ENCODE assay signal across 8 cellular contexts in the genomic region with DNA sequence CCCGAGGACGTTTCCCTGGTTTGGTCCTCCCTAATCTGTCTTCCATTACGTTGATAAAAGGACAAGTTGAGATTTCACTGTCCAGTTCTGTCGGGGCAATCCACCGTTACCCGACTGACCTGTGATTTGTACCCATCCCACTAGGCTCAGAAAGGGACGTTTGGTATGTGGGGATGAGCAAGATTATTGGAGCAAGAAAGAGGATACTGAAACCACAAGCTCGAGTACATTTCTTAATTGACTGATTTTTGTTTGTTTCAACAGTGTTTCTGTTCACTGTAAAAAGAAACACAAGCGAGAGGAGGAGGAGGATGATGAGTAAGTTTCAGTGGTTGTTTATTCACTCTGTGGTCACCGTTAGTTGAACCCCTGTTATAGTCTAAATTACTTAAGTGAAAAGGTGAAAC. TPM values are rescaled to one million over a fixed set of nuclear protein-coding genes. Genes with fewer than 3 reads are reported as not detected.
A peak's percentile ranks its signal among the peaks of the same experiment; 100 is the strongest.
DNase-seq lines count a peak whose midpoint lies in the region; ATAC-seq and TF ChIP-seq lines count a peak whose summit lies in the region.

No MANE protein-coding gene starts in this region.

- H3K4me1 ChIP-seq in CD4-positive, CD25-positive, alpha-beta regulatory T cell (ENCODE audit: control insufficient read depth, insufficient read depth, low read length, poor library complexity, severe bottlenecking), result peaks cover 24% of the 10 kb centered on the region
- H3K4me1 ChIP-seq in HUES64 (ENCODE audit: insufficient read depth, low read length), result peaks cover 3% of the 10 kb centered on the region; the same call in 1 of the 2 replicates
- H3K4me1 ChIP-seq in body of pancreas, result peaks cover 22% of the 10 kb centered on the region
- H3K4me1 ChIP-seq in upper lobe of right lung, result peaks cover 23% of the 10 kb centered on the region

- no peak for TF ChIP-seq POLR2A in body of pancreas (IDR thresholded peaks at IDR 0.05)
- TF ChIP-seq POLR2A in lower leg skin (IDR thresholded peaks at IDR 0.05), result no peak

- WGBS in HUES64, result 22% methylated on average over 10 of the region's 10 CpGs
- 1 to 2% methylated on average over 10 of the region's 10 CpGs for WGBS in body of pancreas, 2 donors
- 0 to 1% methylated on average over 10 of the region's 10 CpGs for WGBS in lower leg skin, 2 donors

- H3K36me3 ChIP-seq in CD4-positive, CD25-positive, alpha-beta regulatory T cell (ENCODE audit: control insufficient read depth, insufficient read depth, low read length), result peaks cover 8% of the 10 kb centered on the region
- peaks cover 31% of the 10 kb centered on the region for H3K36me3 ChIP-seq in HUES64 (ENCODE audit: insufficient read depth, low read length)
- H3K36me3 ChIP-seq in body of pancreas (replicated peaks in 1 of 2; ENCODE audit: insufficient read depth in 1 of 2, low read depth in 2 of 2), result no peaks in the 10 kb centered on the region
- H3K36me3 ChIP-seq in upper lobe of right lung, result peaks cover 33% of the 10 kb centered on the region

- peaks cover 10 to 50% (median 28%) of the 10 kb centered on the region in 4 donors for H3K4me1 Mint-ChIP-seq in CD4-positive, CD25-positive, alpha-beta regulatory T cell

- H3K4me3 Mint-ChIP-seq in CD4-positive, CD25-positive, alpha-beta regulatory T cell, result peak overlapping the region; percentile 93 to 100 (median 97)

- H3K27me3 Mint-ChIP-seq in CD4-positive, CD25-positive, alpha-beta regulatory T cell, result no peaks in the 10 kb centered on the region

- H3K4me3 ChIP-seq in CD4-positive, CD25-positive, alpha-beta regulatory T cell (ENCODE audit: low read depth, low read length), result peak overlapping the region; percentile 95
- peak overlapping the region; percentile 81 for H3K4me3 ChIP-seq in HUES64 (ENCODE audit: low read length)
- peak overlapping the region; percentile 61 to 64 for H3K4me3 ChIP-seq in body of pancreas
- H3K4me3 ChIP-seq in lower leg skin (ENCODE audit: low read depth, poor library complexity, severe bottlenecking), result peak overlapping the region; percentile 72
- peak overlapping the region; percentile 88 for H3K4me3 ChIP-seq in upper lobe of right lung

- no peaks in the 10 kb centered on the region for H3K9me3 ChIP-seq in CD4-positive, CD25-positive, alpha-beta regulatory T cell (ENCODE audit: control insufficient read depth in 2 of 2, low read length in 2 of 2)
- no peaks in the 10 kb centered on the region for H3K9me3 ChIP-seq in HUES64 (ENCODE audit: insufficient read depth, low read depth, low read length)
- no peaks in the 10 kb centered on the region for H3K9me3 ChIP-seq in body of pancreas
- no peaks in the 10 kb centered on the region for H3K9me3 ChIP-seq in upper lobe of right lung

- no peak for TF ChIP-seq CTCF in body of pancreas (IDR thresholded peaks at IDR 0.05)
- TF ChIP-seq CTCF in lower leg skin (IDR thresholded peaks at IDR 0.05), result no peak
- TF ChIP-seq CTCF in upper lobe of right lung (IDR thresholded peaks at IDR 0.05), result no peak

- peaks cover 12% of the 10 kb centered on the region for H3K36me3 Mint-ChIP-seq in CD4-positive, CD25-positive, alpha-beta regulatory T cell

- H3K27ac Mint-ChIP-seq in CD4-positive, CD25-positive, alpha-beta regulatory T cell, result peak overlapping the region; percentile 72 to 96 (median 87)

- peak overlapping the region; percentile 92 for H3K9ac ChIP-seq in HUES64 (ENCODE audit: low read depth, low read length)

- no peak for ATAC-seq in CD4-positive, CD25-positive, alpha-beta regulatory T cell (ENCODE audit: low read depth in 2 of 2)
- ATAC-seq in GM21381 (IDR thresholded peaks at IDR 0.05; ENCODE audit: unreplicated experiment) (peak; percentile 22), body of pancreas (no peak), upper lobe of right lung (no peak)

- peak overlapping the region; percentile 86 for H3K27ac ChIP-seq in CD4-positive, CD25-positive, alpha-beta regulatory T cell (ENCODE audit: insufficient read depth, low read length, poor library complexity, severe bottlenecking)
- H3K27ac ChIP-seq in HUES64 (ENCODE audit: low read depth, low read length), result peak overlapping the region; percentile 7; the same call in 1 of the 2 replicates
- peak overlapping the region; percentile 96 to 100 (median 98) for H3K27ac ChIP-seq in body of pancreas
- peak overlapping the region; percentile 95 for H3K27ac ChIP-seq in upper lobe of right lung

- no peaks in the 10 kb centered on the region for H3K27me3 ChIP-seq in CD4-positive, CD25-positive, alpha-beta regulatory T cell (ENCODE audit: control insufficient read depth, insufficient read depth, low read length)
- no peaks in the 10 kb centered on the region for H3K27me3 ChIP-seq in HUES64 (ENCODE audit: insufficient read depth, low read length)
- no peaks in the 10 kb centered on the region for H3K27me3 ChIP-seq in body of pancreas
- no peaks in the 10 kb centered on the region for H3K27me3 ChIP-seq in upper lobe of right lung

- peak in 1 of 3 donors; percentile 58 for DNase-seq in CD4-positive, CD25-positive, alpha-beta regulatory T cell
- DNase-seq in body of pancreas (no peak), lower leg skin (ENCODE audit: low spot score in 2 of 2) (no peak), upper lobe of right lung (no peak), NCI-H446 treated with DMSO at 0.1 percent for 48 hours (lab: John Stamatoyannopoulos, UW) (no peak), GOT3 (lab: John Stamatoyannopoulos, UW) (no peak)

- intact Hi-C loops in body of pancreas (cut with DNase I), result no loop called here
- intact Hi-C loops in lower leg skin (cut with DNase I; ENCODE audit: low total_unique reads), result no loop called here
- intact Hi-C loops in upper lobe of right lung (cut with DNase I), result no loop called here

- no peaks in the 10 kb centered on the region for H3K9me3 Mint-ChIP-seq in CD4-positive, CD25-positive, alpha-beta regulatory T cell

RNA-seq across cellular contexts. Expression of gene CCDC117, which starts 1.0 kb away (rescaled TPM):
- total RNA-seq in CD4-positive, CD25-positive, alpha-beta regulatory T cell, result 25.2 TPM
- 10 to 100 TPM; 14.7 to 20.3 (median 15.9) TPM for polyA plus RNA-seq in CD4-positive, CD25-positive, alpha-beta regulatory T cell
- polyA plus RNA-seq in HUES64 (2013, experiment 1 of 2), result 19.9 TPM
- 23.4 TPM for polyA plus RNA-seq in HUES64 (2013, experiment 2 of 2)
- total RNA-seq in body of pancreas (10 to 100 TPM; 13.8 to 16.3 TPM), lower leg skin (10 to 100 TPM; 15.1 to 20.8 (median 16.7) TPM), upper lobe of right lung (19.7 TPM)

RNA-seq across cellular contexts. Expression of gene XBP1, which starts 26.9 kb away (rescaled TPM):
- 139 TPM for total RNA-seq in CD4-positive, CD25-positive, alpha-beta regulatory T cell
- polyA plus RNA-seq in CD4-positive, CD25-positive, alpha-beta regulatory T cell, result 100 to 1,000 TPM; 127 to 218 (median 158) TPM
- 95.6 TPM for polyA plus RNA-seq in HUES64 (2013, experiment 1 of 2)
- 103 TPM for polyA plus RNA-seq in HUES64 (2013, experiment 2 of 2)
- 100 to 1,000 TPM; 642 to 771 TPM for total RNA-seq in body of pancreas
- total RNA-seq in lower leg skin, result 100 to 1,000 TPM; 128 to 256 (median 191) TPM
- total RNA-seq in upper lobe of right lung, result 255 TPM

RNA-seq across cellular contexts. Expression of gene HSCB, which starts 31.6 kb away (rescaled TPM):
- total RNA-seq in CD4-positive, CD25-positive, alpha-beta regulatory T cell, result 4.9 TPM
- polyA plus RNA-seq in CD4-positive, CD25-positive, alpha-beta regulatory T cell, result 10 to 100 TPM in 2 of 4 donors, 1 to 10 TPM in 2; 8.7 to 12.0 (median 10.7) TPM
- 18.5 TPM for polyA plus RNA-seq in HUES64 (2013, experiment 1 of 2)
- 18.2 TPM for polyA plus RNA-seq in HUES64 (2013, experiment 2 of 2)
- total RNA-seq in body of pancreas (10 to 100 TPM; 11.7 to 14.2 TPM), lower leg skin (10 to 100 TPM; 17.5 to 27.0 (median 21.4) TPM), upper lobe of right lung (12.0 TPM)

RNA-seq across cellular contexts. Expression of gene CHEK2, which starts 31.8 kb away (rescaled TPM):
- total RNA-seq in CD4-positive, CD25-positive, alpha-beta regulatory T cell, result 8.9 TPM
- 10 to 100 TPM in 2 of 4 donors, 1 to 10 TPM in 2; 6.9 to 11.8 (median 9.2) TPM for polyA plus RNA-seq in CD4-positive, CD25-positive, alpha-beta regulatory T cell
- polyA plus RNA-seq in HUES64 (2013, experiment 1 of 2), result 51.1 TPM
- polyA plus RNA-seq in HUES64 (2013, experiment 2 of 2), result 54.2 TPM
- total RNA-seq in body of pancreas (1 to 10 TPM in 1 of 2 donors, under 1 TPM in 1; 0.66 to 2.1 TPM), lower leg skin (10 to 100 TPM in 1 of 4 donors, 1 to 10 TPM in 3; 3.3 to 12.2 (median 6.1) TPM), upper lobe of right lung (9.2 TPM)

Comparison
In these comparisons a context has a peak if more than half of its experiments do, and no peak if none do; other contexts are left out.
1. H3K27ac ChIP-seq: peak in every context shown above with its lines; median percentile 98 in body of pancreas; 95 in upper lobe of right lung; 86 in CD4-positive, CD25-positive, alpha-beta regulatory T cell; 7 in HUES64.